1 cellular context compared by ENCODE assay signal in genomic region chr22:44068422-44069191, GRCh38.
TF ChIP-seq lines count a peak whose summit lies in the region.

No MANE protein-coding gene starts in this region.

TF ChIP-seq in GM23338, 12 proteins besides CTCF, POLR2A, EP300 and RAD21 (continued from another document):
- TF ChIP-seq ZNF331 (CRISPR knock-in tag; IDR thresholded peaks at IDR 0.05; ENCODE audit: low read depth) (no peak), EZH2phosphoT487 (IDR thresholded peaks at IDR 0.05; ENCODE audit: unreplicated experiment) (no peak), JUNB (IDR thresholded peaks at IDR 0.05; ENCODE audit: unreplicated experiment) (no peak), NANOG (IDR thresholded peaks at IDR 0.05; ENCODE audit: borderline replicate concordance) (no peak), CREB1 (CRISPR knock-in tag; IDR thresholded peaks at IDR 0.05; ENCODE audit: low read depth) (no peak), ZNF114 (CRISPR knock-in tag; IDR thresholded peaks at IDR 0.05) (no peak), POLR2AphosphoS5 (IDR thresholded peaks at IDR 0.05; ENCODE audit: low read depth) (no peak), STAT1 (IDR thresholded peaks at IDR 0.05; ENCODE audit: unreplicated experiment) (no peak)
